Comparison of ENCODE assay signal across 29 cellular contexts in genomic region chr3:171763392-171763791, GRCh38.
"Had no signal": no experiment of that assay in that cellular context is flagged by ENCODE, and none has a peak within 500 bp of the region (broad histone marks: within the 10 kb centered on the region; RNA-seq: fewer than 3 reads in every experiment).

No MANE protein-coding gene starts in this region.

- H3K27me3 ChIP-seq: stomach, suprapubic skin, testis, thyroid gland, tibial artery, tibial nerve, transverse colon, upper lobe of left lung, upper lobe of right lung, uterus, vagina had no signal

- H3K27me3 Mint-ChIP-seq: type B pancreatic cell had no signal

- H3K36me3 ChIP-seq: stomach, suprapubic skin, thoracic aorta, thyroid gland, tibial artery, transverse colon, upper lobe of left lung, upper lobe of right lung, uterus, vagina had no signal

- DNase-seq: stimulated activated CD4-positive, alpha-beta T cell treated with anti-CD3 and anti-CD28 coated beads, Interleukin-2, amount 100 ng/mL, for 48 hours; stimulated activated CD4-positive, alpha-beta T cell treated with anti-CD3 and anti-CD28 coated beads, Interleukin-4, amount 100 ng/mL, for 1 hour; stimulated activated CD4-positive, alpha-beta T cell treated with anti-CD3 and anti-CD28 coated beads, Interleukin-4, amount 100 ng/mL, for 24 hours; stimulated activated CD4-positive, alpha-beta T cell treated with anti-CD3 and anti-CD28 coated beads, Interleukin-4, amount 100 ng/mL, for 4 hours; stimulated activated CD8-positive, alpha-beta memory T cell treated with anti-CD3 and anti-CD28 coated beads, Interleukin-4, amount 100 ng/mL, for 48 hours; stimulated activated naive B cell treated with anti-CD40 and anti-IgM and Interleukin-4, amounts not matched to agents 10 μg/mL and 1 μg/mL and 100 μg/mL, for 72 hours; stimulated activated naive CD4-positive, alpha-beta T cell; stimulated activated naive CD4-positive, alpha-beta T cell treated with Interleukin-2 at 50 U/mL for 16 hours; stimulated activated naive CD8-positive, alpha-beta T cell treated with anti-CD3 and anti-CD28 coated beads, Interleukin-15, amount 100 ng/mL, for 72 hours; stimulated activated naive CD8-positive, alpha-beta T cell treated with anti-CD3 and anti-CD28 coated beads, Interleukin-15, Interleukin-2, amounts not matched to agents 100 U/mL and 50 U/mL, for 24 hours; stomach; substantia nigra; testis; thyroid gland; tibial artery; transverse colon; trophoblast cell; upper lobe of left lung; upper lobe of right lung; uterus had no signal

- H3K27ac Mint-ChIP-seq: stimulated activated memory B cell treated with anti-CD40 and anti-IgM and Interleukin-4, amounts not matched to agents 10 μg/mL and 1 μg/mL and 100 μg/mL, for 72 hours; stimulated activated naive B cell treated with anti-CD40 and anti-IgM and Interleukin-4, amounts not matched to agents 10 μg/mL and 1 μg/mL and 100 μg/mL, for 72 hours; stimulated activated naive CD8-positive, alpha-beta T cell treated with anti-CD3 and anti-CD28 coated beads, Interleukin-15, amount 100 ng/mL, for 72 hours; stimulated activated naive CD8-positive, alpha-beta T cell treated with anti-CD3 and anti-CD28 coated beads, Interleukin-15, Interleukin-2, amounts not matched to agents 100 ng/mL and 50 ng/mL, for 24 hours; type B pancreatic cell had no signal

- H3K4me3 ChIP-seq: stomach, suprapubic skin, testis, thoracic aorta, thyroid gland, tibial artery, tibial nerve, transverse colon, upper lobe of left lung, upper lobe of right lung, uterus, vagina had no signal

- H3K4me1 Mint-ChIP-seq: stimulated activated memory B cell treated with anti-CD40 and anti-IgM and Interleukin-4, amounts not matched to agents 10 μg/mL and 1 μg/mL and 100 μg/mL, for 72 hours; stimulated activated naive B cell treated with anti-CD40 and anti-IgM and Interleukin-4, amounts not matched to agents 10 μg/mL and 1 μg/mL and 100 μg/mL, for 72 hours; stimulated activated naive CD8-positive, alpha-beta T cell treated with anti-CD3 and anti-CD28 coated beads, Interleukin-15, amount 100 ng/mL, for 72 hours had no signal

- H3K4me1 ChIP-seq: thyroid gland, upper lobe of right lung, uterus had no signal

- H3K9me3 ChIP-seq: stomach, suprapubic skin, testis, thoracic aorta, thyroid gland, tibial artery, tibial nerve, transverse colon, upper lobe of left lung, upper lobe of right lung, uterus, vagina had no signal

- H3K27ac ChIP-seq: stomach, suprapubic skin, testis, thyroid gland, transverse colon, upper lobe of left lung, upper lobe of right lung, uterus, vagina had no signal

- H3K36me3 Mint-ChIP-seq: stimulated activated effector memory CD8-positive, alpha-beta T cell treated with anti-CD3 and anti-CD28 coated beads, Interleukin-12 subunit alpha, Interleukin-12 subunit beta, amount 100 ng/mL, for 72 hours; stimulated activated memory B cell treated with anti-CD40 and anti-IgM and Interleukin-4, amounts not matched to agents 10 μg/mL and 1 μg/mL and 100 μg/mL, for 72 hours; stimulated activated naive B cell treated with anti-CD40 and anti-IgM and Interleukin-4, amounts not matched to agents 10 μg/mL and 1 μg/mL and 100 μg/mL, for 72 hours had no signal

- H3K9me3 Mint-ChIP-seq: stimulated activated effector memory CD8-positive, alpha-beta T cell treated with anti-CD3 and anti-CD28 coated beads, Interleukin-12 subunit alpha, Interleukin-12 subunit beta, amount 100 ng/mL, for 72 hours; stimulated activated memory B cell treated with anti-CD40 and anti-IgM and Interleukin-4, amounts not matched to agents 10 μg/mL and 1 μg/mL and 100 μg/mL, for 72 hours; stimulated activated naive B cell treated with anti-CD40 and anti-IgM and Interleukin-4, amounts not matched to agents 10 μg/mL and 1 μg/mL and 100 μg/mL, for 72 hours; stimulated activated naive CD8-positive, alpha-beta T cell treated with anti-CD3 and anti-CD28 coated beads, Interleukin-15, amount 100 ng/mL, for 72 hours; stimulated activated naive CD8-positive, alpha-beta T cell treated with anti-CD3 and anti-CD28 coated beads, Interleukin-15, Interleukin-2, amounts not matched to agents 100 ng/mL and 50 ng/mL, for 24 hours; type B pancreatic cell had no signal

- H3K4me3 Mint-ChIP-seq: stimulated activated effector memory CD8-positive, alpha-beta T cell treated with anti-CD3 and anti-CD28 coated beads, Interleukin-12 subunit alpha, Interleukin-12 subunit beta, amount 100 ng/mL, for 72 hours; stimulated activated memory B cell treated with anti-CD40 and anti-IgM and Interleukin-4, amounts not matched to agents 10 μg/mL and 1 μg/mL and 100 μg/mL, for 72 hours; stimulated activated naive B cell treated with anti-CD40 and anti-IgM and Interleukin-4, amounts not matched to agents 10 μg/mL and 1 μg/mL and 100 μg/mL, for 72 hours; stimulated activated naive CD8-positive, alpha-beta T cell treated with anti-CD3 and anti-CD28 coated beads, Interleukin-15, amount 100 ng/mL, for 72 hours; stimulated activated naive CD8-positive, alpha-beta T cell treated with anti-CD3 and anti-CD28 coated beads, Interleukin-15, Interleukin-2, amounts not matched to agents 100 ng/mL and 50 ng/mL, for 24 hours; type B pancreatic cell had no signal

- FAIRE-seq: urothelium cell line had no signal

- ATAC-seq: stimulated activated memory B cell treated with anti-CD40 and anti-IgM and Interleukin-4, amounts not matched to agents 10 μg/mL and 1 μg/mL and 100 μg/mL, for 72 hours; stimulated activated naive B cell treated with anti-CD40 and anti-IgM and Interleukin-4, amounts not matched to agents 10 μg/mL and 1 μg/mL and 100 μg/mL, for 72 hours; stimulated activated naive CD8-positive, alpha-beta T cell treated with anti-CD3 and anti-CD28 coated beads, Interleukin-15, amount 100 ng/mL, for 72 hours; stimulated activated naive CD8-positive, alpha-beta T cell treated with anti-CD3 and anti-CD28 coated beads, Interleukin-15, Interleukin-2, amounts not matched to agents 100 U/mL and 50 U/mL, for 24 hours; upper lobe of right lung had no signal
